1 cellular context compared by ENCODE assay signal in the genomic region with DNA sequence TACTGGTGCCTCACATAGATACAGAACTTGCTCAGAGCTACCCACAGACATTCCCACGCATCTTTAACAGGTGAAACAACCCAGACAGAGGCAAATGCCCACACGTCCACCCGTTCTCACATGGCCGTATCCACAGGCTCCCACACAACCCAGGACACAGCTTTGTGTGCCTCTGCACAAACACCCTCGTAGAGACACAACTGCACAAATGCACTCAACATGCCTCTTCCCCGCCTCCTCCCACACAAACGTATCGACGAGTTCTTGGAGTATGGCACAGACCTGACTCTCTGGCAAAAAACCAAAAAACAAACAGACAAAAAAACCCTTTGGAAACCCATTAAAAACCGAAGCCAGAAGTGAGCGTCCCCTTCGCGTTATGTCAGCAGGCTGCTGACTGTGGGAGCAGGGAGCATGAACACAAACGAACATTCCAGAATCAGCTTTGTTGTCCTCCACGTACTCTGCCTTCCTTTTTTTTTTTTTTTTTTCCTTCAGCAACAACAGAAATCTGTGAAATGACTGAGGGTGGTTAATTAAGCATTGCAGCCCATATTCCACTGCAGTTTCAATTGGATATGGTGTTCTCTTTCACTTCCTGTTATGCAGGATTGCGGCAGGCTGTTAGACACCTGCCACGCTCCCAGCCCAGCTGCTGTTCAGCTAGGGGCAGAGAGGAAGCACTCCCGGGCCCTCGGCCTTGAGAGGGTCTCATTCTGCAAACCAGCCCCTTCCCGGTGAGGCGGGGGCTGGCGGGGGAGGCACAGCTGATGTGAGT.
A peak's percentile ranks its signal among the peaks of the same experiment; 100 is the strongest.
TF ChIP-seq lines count a peak whose summit lies in the region.

No MANE protein-coding gene starts in this region.

TF ChIP-seq in GM12878, 131 proteins besides CTCF, POLR2A, EP300 and RAD21 (continued from another document and continues in another):
- TF ChIP-seq CEBPB (IDR thresholded peaks at IDR 0.05; ENCODE audit: borderline replicate concordance in 1 of 2, low read depth in 2 of 2, low read length in 2 of 2) = no peak
- TF ChIP-seq SMARCA5 (IDR thresholded peaks at IDR 0.05) = no peak
- no peak for TF ChIP-seq NRF1 (conservative IDR thresholded peaks at IDR 0.05; ENCODE audit: low read depth, low read length)
- no peak for TF ChIP-seq RB1 (IDR thresholded peaks at IDR 0.05; ENCODE audit: borderline replicate concordance)
- TF ChIP-seq ESRRA (IDR thresholded peaks at IDR 0.05; ENCODE audit: low read length) = no peak
- TF ChIP-seq, protein P1, sequence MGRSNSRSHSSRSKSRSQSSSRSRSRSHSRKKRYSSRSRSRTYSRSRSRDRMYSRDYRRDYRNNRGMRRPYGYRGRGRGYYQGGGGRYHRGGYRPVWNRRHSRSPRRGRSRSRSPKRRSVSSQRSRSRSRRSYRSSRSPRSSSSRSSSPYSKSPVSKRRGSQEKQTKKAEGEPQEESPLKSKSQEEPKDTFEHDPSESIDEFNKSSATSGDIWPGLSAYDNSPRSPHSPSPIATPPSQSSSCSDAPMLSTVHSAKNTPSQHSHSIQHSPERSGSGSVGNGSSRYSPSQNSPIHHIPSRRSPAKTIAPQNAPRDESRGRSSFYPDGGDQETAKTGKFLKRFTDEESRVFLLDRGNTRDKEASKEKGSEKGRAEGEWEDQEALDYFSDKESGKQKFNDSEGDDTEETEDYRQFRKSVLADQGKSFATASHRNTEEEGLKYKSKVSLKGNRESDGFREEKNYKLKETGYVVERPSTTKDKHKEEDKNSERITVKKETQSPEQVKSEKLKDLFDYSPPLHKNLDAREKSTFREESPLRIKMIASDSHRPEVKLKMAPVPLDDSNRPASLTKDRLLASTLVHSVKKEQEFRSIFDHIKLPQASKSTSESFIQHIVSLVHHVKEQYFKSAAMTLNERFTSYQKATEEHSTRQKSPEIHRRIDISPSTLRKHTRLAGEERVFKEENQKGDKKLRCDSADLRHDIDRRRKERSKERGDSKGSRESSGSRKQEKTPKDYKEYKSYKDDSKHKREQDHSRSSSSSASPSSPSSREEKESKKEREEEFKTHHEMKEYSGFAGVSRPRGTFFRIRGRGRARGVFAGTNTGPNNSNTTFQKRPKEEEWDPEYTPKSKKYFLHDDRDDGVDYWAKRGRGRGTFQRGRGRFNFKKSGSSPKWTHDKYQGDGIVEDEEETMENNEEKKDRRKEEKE (IDR thresholded peaks at IDR 0.05) = no peak
- TF ChIP-seq STAT1 (conservative IDR thresholded peaks at IDR 0.05) = no peak
- TF ChIP-seq ASH2L (IDR thresholded peaks at IDR 0.05; ENCODE audit: borderline replicate concordance, low read depth) = no peak
- no peak for TF ChIP-seq CBX3 (IDR thresholded peaks at IDR 0.05; ENCODE audit: borderline replicate concordance, low read depth)
- TF ChIP-seq SP1 (IDR thresholded peaks at IDR 0.05; ENCODE audit: low read depth, low read length) = no peak
- no peak for TF ChIP-seq CREM (IDR thresholded peaks at IDR 0.05; ENCODE audit: low read depth)
- no peak for TF ChIP-seq PML (IDR thresholded peaks at IDR 0.05; ENCODE audit: low read length)
- TF ChIP-seq, protein P2, sequence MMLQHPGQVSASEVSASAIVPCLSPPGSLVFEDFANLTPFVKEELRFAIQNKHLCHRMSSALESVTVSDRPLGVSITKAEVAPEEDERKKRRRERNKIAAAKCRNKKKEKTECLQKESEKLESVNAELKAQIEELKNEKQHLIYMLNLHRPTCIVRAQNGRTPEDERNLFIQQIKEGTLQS (IDR thresholded peaks at IDR 0.05; ENCODE audit: borderline replicate concordance, extremely low read depth, low read depth, low read length) = no peak
- no peak for TF ChIP-seq EGR1 (IDR thresholded peaks at IDR 0.05; ENCODE audit: borderline replicate concordance in 1 of 2, low read depth in 2 of 2, low read length in 2 of 2)
- TF ChIP-seq, protein P3, sequence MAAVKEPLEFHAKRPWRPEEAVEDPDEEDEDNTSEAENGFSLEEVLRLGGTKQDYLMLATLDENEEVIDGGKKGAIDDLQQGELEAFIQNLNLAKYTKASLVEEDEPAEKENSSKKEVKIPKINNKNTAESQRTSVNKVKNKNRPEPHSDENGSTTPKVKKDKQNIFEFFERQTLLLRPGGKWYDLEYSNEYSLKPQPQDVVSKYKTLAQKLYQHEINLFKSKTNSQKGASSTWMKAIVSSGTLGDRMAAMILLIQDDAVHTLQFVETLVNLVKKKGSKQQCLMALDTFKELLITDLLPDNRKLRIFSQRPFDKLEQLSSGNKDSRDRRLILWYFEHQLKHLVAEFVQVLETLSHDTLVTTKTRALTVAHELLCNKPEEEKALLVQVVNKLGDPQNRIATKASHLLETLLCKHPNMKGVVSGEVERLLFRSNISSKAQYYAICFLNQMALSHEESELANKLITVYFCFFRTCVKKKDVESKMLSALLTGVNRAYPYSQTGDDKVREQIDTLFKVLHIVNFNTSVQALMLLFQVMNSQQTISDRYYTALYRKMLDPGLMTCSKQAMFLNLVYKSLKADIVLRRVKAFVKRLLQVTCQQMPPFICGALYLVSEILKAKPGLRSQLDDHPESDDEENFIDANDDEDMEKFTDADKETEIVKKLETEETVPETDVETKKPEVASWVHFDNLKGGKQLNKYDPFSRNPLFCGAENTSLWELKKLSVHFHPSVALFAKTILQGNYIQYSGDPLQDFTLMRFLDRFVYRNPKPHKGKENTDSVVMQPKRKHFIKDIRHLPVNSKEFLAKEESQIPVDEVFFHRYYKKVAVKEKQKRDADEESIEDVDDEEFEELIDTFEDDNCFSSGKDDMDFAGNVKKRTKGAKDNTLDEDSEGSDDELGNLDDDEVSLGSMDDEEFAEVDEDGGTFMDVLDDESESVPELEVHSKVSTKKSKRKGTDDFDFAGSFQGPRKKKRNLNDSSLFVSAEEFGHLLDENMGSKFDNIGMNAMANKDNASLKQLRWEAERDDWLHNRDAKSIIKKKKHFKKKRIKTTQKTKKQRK (IDR thresholded peaks at IDR 0.05; ENCODE audit: low read depth, low read length) = no peak
- TF ChIP-seq, protein P4, sequence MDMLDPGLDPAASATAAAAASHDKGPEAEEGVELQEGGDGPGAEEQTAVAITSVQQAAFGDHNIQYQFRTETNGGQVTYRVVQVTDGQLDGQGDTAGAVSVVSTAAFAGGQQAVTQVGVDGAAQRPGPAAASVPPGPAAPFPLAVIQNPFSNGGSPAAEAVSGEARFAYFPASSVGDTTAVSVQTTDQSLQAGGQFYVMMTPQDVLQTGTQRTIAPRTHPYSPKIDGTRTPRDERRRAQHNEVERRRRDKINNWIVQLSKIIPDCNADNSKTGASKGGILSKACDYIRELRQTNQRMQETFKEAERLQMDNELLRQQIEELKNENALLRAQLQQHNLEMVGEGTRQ (IDR thresholded peaks at IDR 0.05; ENCODE audit: borderline replicate concordance, low read depth, low read length) = no peak
- TF ChIP-seq, protein P5, sequence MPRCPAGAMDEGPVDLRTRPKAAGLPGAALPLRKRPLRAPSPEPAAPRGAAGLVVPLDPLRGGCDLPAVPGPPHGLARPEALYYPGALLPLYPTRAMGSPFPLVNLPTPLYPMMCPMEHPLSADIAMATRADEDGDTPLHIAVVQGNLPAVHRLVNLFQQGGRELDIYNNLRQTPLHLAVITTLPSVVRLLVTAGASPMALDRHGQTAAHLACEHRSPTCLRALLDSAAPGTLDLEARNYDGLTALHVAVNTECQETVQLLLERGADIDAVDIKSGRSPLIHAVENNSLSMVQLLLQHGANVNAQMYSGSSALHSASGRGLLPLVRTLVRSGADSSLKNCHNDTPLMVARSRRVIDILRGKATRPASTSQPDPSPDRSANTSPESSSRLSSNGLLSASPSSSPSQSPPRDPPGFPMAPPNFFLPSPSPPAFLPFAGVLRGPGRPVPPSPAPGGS (IDR thresholded peaks at IDR 0.05; ENCODE audit: borderline replicate concordance, insufficient read depth, low read depth, low read length, poor library complexity, severe bottlenecking) = no peak
- TF ChIP-seq BHLHE40 (IDR thresholded peaks at IDR 0.05; ENCODE audit: borderline replicate concordance in 1 of 2, low read depth in 2 of 2, low read length in 1 of 2) = peak; percentile 58 to 81
- no peak for TF ChIP-seq ZNF24 (IDR thresholded peaks at IDR 0.05)
- TF ChIP-seq NBN (IDR thresholded peaks at IDR 0.05) = peak; percentile 38; the same call in 1 of the 2 replicates
- TF ChIP-seq KLF5 (IDR thresholded peaks at IDR 0.05; ENCODE audit: partially characterized antibody) = no peak
- TF ChIP-seq CBX5 (IDR thresholded peaks at IDR 0.05; ENCODE audit: low read depth) = peak; percentile 64; the same call in 1 of the 2 replicates
- TF ChIP-seq, protein P6, sequence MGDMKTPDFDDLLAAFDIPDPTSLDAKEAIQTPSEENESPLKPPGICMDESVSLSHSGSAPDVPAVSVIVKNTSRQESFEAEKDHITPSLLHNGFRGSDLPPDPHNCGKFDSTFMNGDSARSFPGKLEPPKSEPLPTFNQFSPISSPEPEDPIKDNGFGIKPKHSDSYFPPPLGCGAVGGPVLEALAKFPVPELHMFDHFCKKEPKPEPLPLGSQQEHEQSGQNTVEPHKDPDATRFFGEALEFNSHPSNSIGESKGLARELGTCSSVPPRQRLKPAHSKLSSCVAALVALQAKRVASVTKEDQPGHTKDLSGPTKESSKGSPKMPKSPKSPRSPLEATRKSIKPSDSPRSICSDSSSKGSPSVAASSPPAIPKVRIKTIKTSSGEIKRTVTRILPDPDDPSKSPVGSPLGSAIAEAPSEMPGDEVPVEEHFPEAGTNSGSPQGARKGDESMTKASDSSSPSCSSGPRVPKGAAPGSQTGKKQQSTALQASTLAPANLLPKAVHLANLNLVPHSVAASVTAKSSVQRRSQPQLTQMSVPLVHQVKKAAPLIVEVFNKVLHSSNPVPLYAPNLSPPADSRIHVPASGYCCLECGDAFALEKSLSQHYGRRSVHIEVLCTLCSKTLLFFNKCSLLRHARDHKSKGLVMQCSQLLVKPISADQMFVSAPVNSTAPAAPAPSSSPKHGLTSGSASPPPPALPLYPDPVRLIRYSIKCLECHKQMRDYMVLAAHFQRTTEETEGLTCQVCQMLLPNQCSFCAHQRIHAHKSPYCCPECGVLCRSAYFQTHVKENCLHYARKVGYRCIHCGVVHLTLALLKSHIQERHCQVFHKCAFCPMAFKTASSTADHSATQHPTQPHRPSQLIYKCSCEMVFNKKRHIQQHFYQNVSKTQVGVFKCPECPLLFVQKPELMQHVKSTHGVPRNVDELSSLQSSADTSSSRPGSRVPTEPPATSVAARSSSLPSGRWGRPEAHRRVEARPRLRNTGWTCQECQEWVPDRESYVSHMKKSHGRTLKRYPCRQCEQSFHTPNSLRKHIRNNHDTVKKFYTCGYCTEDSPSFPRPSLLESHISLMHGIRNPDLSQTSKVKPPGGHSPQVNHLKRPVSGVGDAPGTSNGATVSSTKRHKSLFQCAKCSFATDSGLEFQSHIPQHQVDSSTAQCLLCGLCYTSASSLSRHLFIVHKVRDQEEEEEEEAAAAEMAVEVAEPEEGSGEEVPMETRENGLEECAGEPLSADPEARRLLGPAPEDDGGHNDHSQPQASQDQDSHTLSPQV (IDR thresholded peaks at IDR 0.05) = no peak
- peak; percentile 75 for TF ChIP-seq CHD2 (IDR thresholded peaks at IDR 0.05; ENCODE audit: borderline replicate concordance, low read depth, low read length)
- TF ChIP-seq RAD51 (IDR thresholded peaks at IDR 0.05) = no peak
- no peak for TF ChIP-seq RBBP5 (conservative IDR thresholded peaks at IDR 0.05)
- TF ChIP-seq SREBF1 (IDR thresholded peaks at IDR 0.05; ENCODE audit: low read length) = no peak
- TF ChIP-seq, protein P7, sequence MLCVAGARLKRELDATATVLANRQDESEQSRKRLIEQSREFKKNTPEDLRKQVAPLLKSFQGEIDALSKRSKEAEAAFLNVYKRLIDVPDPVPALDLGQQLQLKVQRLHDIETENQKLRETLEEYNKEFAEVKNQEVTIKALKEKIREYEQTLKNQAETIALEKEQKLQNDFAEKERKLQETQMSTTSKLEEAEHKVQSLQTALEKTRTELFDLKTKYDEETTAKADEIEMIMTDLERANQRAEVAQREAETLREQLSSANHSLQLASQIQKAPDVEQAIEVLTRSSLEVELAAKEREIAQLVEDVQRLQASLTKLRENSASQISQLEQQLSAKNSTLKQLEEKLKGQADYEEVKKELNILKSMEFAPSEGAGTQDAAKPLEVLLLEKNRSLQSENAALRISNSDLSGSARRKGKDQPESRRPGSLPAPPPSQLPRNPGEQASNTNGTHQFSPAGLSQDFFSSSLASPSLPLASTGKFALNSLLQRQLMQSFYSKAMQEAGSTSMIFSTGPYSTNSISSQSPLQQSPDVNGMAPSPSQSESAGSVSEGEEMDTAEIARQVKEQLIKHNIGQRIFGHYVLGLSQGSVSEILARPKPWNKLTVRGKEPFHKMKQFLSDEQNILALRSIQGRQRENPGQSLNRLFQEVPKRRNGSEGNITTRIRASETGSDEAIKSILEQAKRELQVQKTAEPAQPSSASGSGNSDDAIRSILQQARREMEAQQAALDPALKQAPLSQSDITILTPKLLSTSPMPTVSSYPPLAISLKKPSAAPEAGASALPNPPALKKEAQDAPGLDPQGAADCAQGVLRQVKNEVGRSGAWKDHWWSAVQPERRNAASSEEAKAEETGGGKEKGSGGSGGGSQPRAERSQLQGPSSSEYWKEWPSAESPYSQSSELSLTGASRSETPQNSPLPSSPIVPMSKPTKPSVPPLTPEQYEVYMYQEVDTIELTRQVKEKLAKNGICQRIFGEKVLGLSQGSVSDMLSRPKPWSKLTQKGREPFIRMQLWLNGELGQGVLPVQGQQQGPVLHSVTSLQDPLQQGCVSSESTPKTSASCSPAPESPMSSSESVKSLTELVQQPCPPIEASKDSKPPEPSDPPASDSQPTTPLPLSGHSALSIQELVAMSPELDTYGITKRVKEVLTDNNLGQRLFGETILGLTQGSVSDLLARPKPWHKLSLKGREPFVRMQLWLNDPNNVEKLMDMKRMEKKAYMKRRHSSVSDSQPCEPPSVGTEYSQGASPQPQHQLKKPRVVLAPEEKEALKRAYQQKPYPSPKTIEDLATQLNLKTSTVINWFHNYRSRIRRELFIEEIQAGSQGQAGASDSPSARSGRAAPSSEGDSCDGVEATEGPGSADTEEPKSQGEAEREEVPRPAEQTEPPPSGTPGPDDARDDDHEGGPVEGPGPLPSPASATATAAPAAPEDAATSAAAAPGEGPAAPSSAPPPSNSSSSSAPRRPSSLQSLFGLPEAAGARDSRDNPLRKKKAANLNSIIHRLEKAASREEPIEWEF (IDR thresholded peaks at IDR 0.05; ENCODE audit: insufficient replicate concordance, low read depth, low read length) = no peak
- TF ChIP-seq, protein P8, sequence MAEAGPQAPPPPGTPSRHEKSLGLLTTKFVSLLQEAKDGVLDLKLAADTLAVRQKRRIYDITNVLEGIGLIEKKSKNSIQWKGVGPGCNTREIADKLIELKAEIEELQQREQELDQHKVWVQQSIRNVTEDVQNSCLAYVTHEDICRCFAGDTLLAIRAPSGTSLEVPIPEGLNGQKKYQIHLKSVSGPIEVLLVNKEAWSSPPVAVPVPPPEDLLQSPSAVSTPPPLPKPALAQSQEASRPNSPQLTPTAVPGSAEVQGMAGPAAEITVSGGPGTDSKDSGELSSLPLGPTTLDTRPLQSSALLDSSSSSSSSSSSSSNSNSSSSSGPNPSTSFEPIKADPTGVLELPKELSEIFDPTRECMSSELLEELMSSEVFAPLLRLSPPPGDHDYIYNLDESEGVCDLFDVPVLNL (IDR thresholded peaks at IDR 0.05; ENCODE audit: low read depth, low read length) = no peak
- peak; percentile 99 for TF ChIP-seq BCL11A (IDR thresholded peaks at IDR 0.05; ENCODE audit: low read depth, low read length)
- no peak for TF ChIP-seq GATAD2B (conservative IDR thresholded peaks at IDR 0.05; ENCODE audit: low read depth)
- TF ChIP-seq HCFC1 (IDR thresholded peaks at IDR 0.05; ENCODE audit: low read length) = no peak
